ENCODE assay signal across 10 cellular contexts in the genomic region with DNA sequence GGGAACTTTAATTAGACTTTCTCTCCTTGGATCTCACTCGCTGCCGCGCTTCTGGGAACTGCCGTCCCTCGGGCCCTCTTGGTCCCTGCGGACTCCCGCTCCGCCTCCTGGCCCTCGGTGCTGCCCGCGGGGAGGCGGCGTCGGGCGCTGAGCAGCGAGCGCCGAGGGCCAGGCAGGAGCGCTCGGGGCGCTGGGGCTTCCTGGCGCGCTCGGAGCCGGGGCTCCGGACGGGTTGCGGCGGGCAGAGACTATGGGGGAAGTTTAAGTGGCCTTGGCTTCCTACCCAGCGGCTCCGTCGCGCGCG. TPM values are rescaled to one million over a fixed set of nuclear protein-coding genes. Genes with fewer than 3 reads are reported as not detected.
DNase-seq lines count a peak whose midpoint lies in the region; ATAC-seq and TF ChIP-seq lines count a peak whose summit lies in the region.
"Had no signal": no experiment of that assay in that cellular context is flagged by ENCODE, and none has a peak within 500 bp of the region (broad histone marks: within the 10 kb centered on the region; RNA-seq: fewer than 3 reads in every experiment).

No MANE protein-coding gene starts in this region.

- H3K4me3 ChIP-seq in SK-N-MC (0 out of 2 replicates have a peak overlapping the region, but pooled peaks have one; percentile 42), iPS-15b (ENCODE audit: low read depth, low read length) (peak overlapping the region; percentile 75), gastrocnemius medialis (peak overlapping the region; percentile 40 to 57 (median 50)), uterus (peak overlapping the region in 1 of 2 donors; percentile 26)

- no peaks in the 10 kb centered on the region for H3K9me3 ChIP-seq in SK-N-MC (ENCODE audit: low read depth, low read length)
- no peaks in the 10 kb centered on the region for H3K9me3 ChIP-seq in iPS-15b (ENCODE audit: control insufficient read depth, insufficient read depth, low read length)
- no peaks in the 10 kb centered on the region for H3K9me3 ChIP-seq in gastrocnemius medialis
- no peaks in the 10 kb centered on the region for H3K9me3 ChIP-seq in uterus

- TF ChIP-seq CTCF in GM20000 (IDR thresholded peaks at IDR 0.05; ENCODE audit: extremely low read depth, missing control alignments) (no peak), gastrocnemius medialis (IDR thresholded peaks at IDR 0.05 in 4 of 5, conservative IDR thresholded peaks at IDR 0.05 in 1 of 5) (no peak), uterus (IDR thresholded peaks at IDR 0.05) (no peak)

- no peak overlapping the region for H3K9ac ChIP-seq in SK-N-MC (ENCODE audit: insufficient read length)
- H3K9ac ChIP-seq in iPS-15b (ENCODE audit: low read depth, low read length): peak overlapping the region; percentile 70

- H3K36me3 ChIP-seq in SK-N-MC (ENCODE audit: insufficient read depth, low read length): no peaks in the 10 kb centered on the region
- no peaks in the 10 kb centered on the region for H3K36me3 ChIP-seq in iPS-15b (ENCODE audit: control insufficient read depth, insufficient read depth, low read length)
- no peaks in the 10 kb centered on the region for H3K36me3 ChIP-seq in gastrocnemius medialis
- no peaks in the 10 kb centered on the region for H3K36me3 ChIP-seq in uterus

- in situ Hi-C loops in gastrocnemius medialis (cut with MboI; ENCODE audit: low sequenced_read_pairs in 4 of 4): no loop called here

- H3K27me3 ChIP-seq in iPS-15b (ENCODE audit: control insufficient read depth, insufficient read depth, low read length) (peaks cover 46% of the 10 kb centered on the region), gastrocnemius medialis (peaks cover 31 to 54% (median 40%) of the 10 kb centered on the region in 3 donors), uterus (peaks cover 0 to 17% of the 10 kb centered on the region in 2 donors)

- TF ChIP-seq POLR2A in gastrocnemius medialis (IDR thresholded peaks at IDR 0.05): no peak
- no peak for TF ChIP-seq POLR2A in uterus (IDR thresholded peaks at IDR 0.05)

- H3K4me1 ChIP-seq in iPS-15b (ENCODE audit: control insufficient read depth, insufficient read depth, low read length) (peaks cover 6% of the 10 kb centered on the region), gastrocnemius medialis (peaks cover 3% of the 10 kb centered on the region in 2 donors), uterus (peaks cover 0 to 10% of the 10 kb centered on the region in 2 donors)

- intact Hi-C loops in gastrocnemius medialis (cut with DNase I; ENCODE audit: low total_unique reads): no loop called here
- intact Hi-C loops in uterus (cut with DNase I; ENCODE audit: low total_unique reads): no loop called here

- ATAC-seq in gastrocnemius medialis (no peak), HG02678 (IDR thresholded peaks at IDR 0.05; ENCODE audit: unreplicated experiment) (no peak), HG02642 (IDR thresholded peaks at IDR 0.05; ENCODE audit: poor library complexity, unreplicated experiment) (no peak)
- ATAC-seq: sciatic nerve had no signal

- peak; percentile 35 for DNase-seq in GM20000 (ENCODE audit: low spot score)
- no peak for DNase-seq in SK-N-MC (ENCODE audit: low read depth, low spot score)
- no peak for DNase-seq in gastrocnemius medialis
- no peak for DNase-seq in SHP77 treated with DMSO at 0.1 percent for 48 hours (lab: John Stamatoyannopoulos, UW)
- DNase-seq in uterus: no peak
- DNase-seq: activated B cell treated with CpG ODN at 0.5 μM for 24 hours had no signal

- H3K27ac ChIP-seq in SK-N-MC: no peak overlapping the region
- H3K27ac ChIP-seq in gastrocnemius medialis: no peak overlapping the region
- H3K27ac ChIP-seq in uterus: no peak overlapping the region

RNA-seq across cellular contexts. Expression of a gene that starts 0.7 kb away (rescaled TPM):
- total RNA-seq in gastrocnemius medialis (under 1 TPM in 2 of 4 donors, not detected in 2; 0.29 to 0.46 TPM), uterus (under 1 TPM in 3 of 4 donors, not detected in 1; 0.26 to 0.95 (median 0.69) TPM)
- total RNA-seq: activated B cell treated with CpG ODN at 0.5 μM for 24 hours had no signal
